8 cellular contexts compared by ENCODE assay signal in the genomic region with DNA sequence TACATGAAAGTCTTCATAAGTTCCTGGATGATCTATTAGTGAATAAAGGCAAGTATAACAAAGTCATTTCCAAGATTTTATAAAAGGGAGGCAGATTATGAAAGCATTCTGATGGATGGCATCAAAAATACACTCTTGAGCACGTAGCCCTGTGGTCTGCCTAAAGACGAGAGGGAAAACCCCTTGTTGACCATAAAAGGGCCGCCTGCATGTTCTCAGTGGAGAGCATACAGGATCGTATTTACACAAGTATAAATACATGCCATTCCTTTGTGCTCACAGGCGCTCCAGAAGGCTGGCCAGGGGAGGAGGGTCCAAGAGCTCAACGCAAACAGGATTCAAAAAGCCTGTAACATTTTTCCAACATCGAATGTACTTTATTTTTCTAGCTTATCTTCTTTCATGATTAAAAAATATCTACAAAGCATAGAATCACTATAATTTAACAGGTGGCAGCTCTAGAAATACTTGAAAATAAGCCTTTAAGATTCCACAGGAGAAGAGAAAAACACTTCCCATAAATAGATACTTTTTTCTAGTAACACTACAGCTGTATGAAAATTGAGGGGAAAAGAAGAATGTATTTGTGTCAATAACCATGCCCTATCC. TPM values are rescaled to one million over a fixed set of nuclear protein-coding genes. Genes with fewer than 3 reads are reported as not detected.
A peak's percentile ranks its signal among the peaks of the same experiment; 100 is the strongest.
DNase-seq lines count a peak whose midpoint lies in the region; ATAC-seq and TF ChIP-seq lines count a peak whose summit lies in the region.

No MANE protein-coding gene starts in this region.

- peaks cover 17% of the 10 kb centered on the region for H3K4me1 ChIP-seq in IMR-90 (ENCODE audit: control insufficient read depth, insufficient read depth, low read length)
- H3K4me1 ChIP-seq in upper lobe of left lung: peaks cover 4 to 18% (median 10%) of the 10 kb centered on the region in 4 donors

- H3K27me3 ChIP-seq in IMR-90 (ENCODE audit: control insufficient read depth, insufficient read depth, low read length) (no peaks in the 10 kb centered on the region), upper lobe of left lung (no peaks in the 10 kb centered on the region)

- no peaks in the 10 kb centered on the region for H3K9me3 ChIP-seq in IMR-90 (ENCODE audit: control insufficient read depth, insufficient read depth, low read length)
- H3K9me3 ChIP-seq in upper lobe of left lung: no peaks in the 10 kb centered on the region

- no peak overlapping the region for H2AFZ ChIP-seq in IMR-90 (replicated peaks; ENCODE audit: low read length, poor library complexity)

- H3K27ac ChIP-seq in IMR-90 (ENCODE audit: insufficient read depth, low read length): peak overlapping the region; percentile 62; the same call in 1 of the 2 replicates
- H3K27ac ChIP-seq in upper lobe of left lung: peak overlapping the region in 1 of 4 donors; percentile 23

- BruUV-seq in IMR-90 (replicated peaks; lab: Mats Ljungman, UMichigan): no TSS peak

- peak; percentile 22; the same call in 1 of the 2 replicates for TF ChIP-seq RAD21 in IMR-90 (IDR thresholded peaks at IDR 0.05; ENCODE audit: low read length)

- CTCF ChIA-PET in IMR-90 (lab: Yijun Ruan, JAX): interaction anchor here (0.7 kb wide), 1 partner anchor 162 kb away, joined by 3 read pairs; no protein-coding TSS in a partner anchor

- H2BK15ac ChIP-seq in IMR-90 (ENCODE audit: low read depth, low read length): no peak overlapping the region

- H3K9ac ChIP-seq in IMR-90 (ENCODE audit: low read depth, low read length): peak overlapping the region; percentile 46; the same call in 1 of the 2 replicates

- no peak overlapping the region for H3K4me3 ChIP-seq in IMR-90 (ENCODE audit: insufficient read depth, low read depth, low read length)
- H3K4me3 ChIP-seq in upper lobe of left lung: no peak overlapping the region

- TF ChIP-seq CTCF in IMR-90 (conservative IDR thresholded peaks at IDR 0.05; ENCODE audit: low read depth, low read length) (no peak), upper lobe of left lung (IDR thresholded peaks at IDR 0.05) (no peak)

- peak; percentile 97 for DNase-seq in IMR-90
- DNase-seq in amniotic epithelial cell (ENCODE audit: low read depth): peak; percentile 98
- DNase-seq in iPS-NIHi11 (ENCODE audit: low spot score): peak; percentile 61
- peak in 1 of 2 donors; percentile 75 for DNase-seq in upper lobe of left lung
- DNase-seq in inferior parietal cortex (ENCODE audit: extremely low spot score): no peak
- DNase-seq in NCI-H1436 (lab: John Stamatoyannopoulos, UW): no peak

- peaks cover 4 to 44% of the 10 kb centered on the region in 2 experiments for H3K79me1 ChIP-seq in IMR-90 (ENCODE audit: low read depth in 1 of 2, low read length in 2 of 2)

- H2BK120ac ChIP-seq in IMR-90 (ENCODE audit: low read depth, low read length): peak overlapping the region; percentile 52; the same call in 1 of the 2 replicates

- no peak overlapping the region for H3K56ac ChIP-seq in IMR-90 (ENCODE audit: extremely low read depth, insufficient read depth, low read length)

- no peaks in the 10 kb centered on the region for H4K20me1 ChIP-seq in IMR-90 (ENCODE audit: insufficient read depth, low read length)

- intact Hi-C loops in IMR-90 (cut with micrococcal nuclease): loop anchor here (1.0 kb wide), 1 partner anchor 648 kb away; no protein-coding TSS in a partner anchor

- peak overlapping the region; percentile 49 for H3K4me2 ChIP-seq in IMR-90 (ENCODE audit: low read depth, low read length)

- TF ChIP-seq EP300 in upper lobe of left lung (IDR thresholded peaks at IDR 0.05): peak in 1 of 4 donors; percentile 33

- peaks cover 5% of the 10 kb centered on the region; the same call in 1 of the 2 replicates for H3K9me1 ChIP-seq in IMR-90 (ENCODE audit: insufficient read depth, low read length)

- H3K14ac ChIP-seq in IMR-90 (replicated peaks; ENCODE audit: low read depth, low read length): no peak overlapping the region

- in situ Hi-C loops in IMR-90 (cut with MboI; ENCODE audit: low sequenced_read_pairs): no loop called here

- H3K18ac ChIP-seq in IMR-90 (ENCODE audit: low read depth, low read length): peak overlapping the region; percentile 39; the same call in 1 of the 2 replicates

- 0% methylated on average over 2 of the region's 7 CpGs; no CpG with 5 or more reads in 1 of the 2 experiments for WGBS in IMR-90 (ENCODE audit: extremely low coverage in 2 of 2, insufficient read length in 1 of 2), 2 experiments
- WGBS in upper lobe of left lung, 2 donors: 27 to 29% methylated on average over 7 of the region's 7 CpGs

- no peak overlapping the region; the same call in 1 of the 2 replicates for H2BK20ac ChIP-seq in IMR-90 (ENCODE audit: low read depth, low read length)

- no peak for TF ChIP-seq POLR2A in IMR-90 (IDR thresholded peaks at IDR 0.05; ENCODE audit: low read depth, low read length)
- no peak for TF ChIP-seq POLR2A in upper lobe of left lung (IDR thresholded peaks at IDR 0.05)

- H3K36me3 ChIP-seq in IMR-90 (ENCODE audit: control insufficient read depth, insufficient read depth, low read length) (no peaks in the 10 kb centered on the region), upper lobe of left lung (no peaks in the 10 kb centered on the region)

- H4K8ac ChIP-seq in IMR-90 (ENCODE audit: low read depth in 2 of 2, low read length in 2 of 2): peak overlapping the region in 1 of 2 experiments; percentile 74; a peak in 2 of 4 replicates

- no peak overlapping the region for H2AK5ac ChIP-seq in IMR-90 (ENCODE audit: low read depth, low read length)

- dilution Hi-C loops in IMR-90 (cut with HindIII; ENCODE audit: low sequenced_read_pairs, unreplicated experiment): no loop called here

- H3K4ac ChIP-seq in IMR-90 (ENCODE audit: low read depth, low read length): peak overlapping the region; percentile 30; the same call in 1 of the 2 replicates

- H2AK9ac ChIP-seq in IMR-90 (replicated peaks; ENCODE audit: low read depth, low read length, poor library complexity): no peak overlapping the region

- H3K23ac ChIP-seq in IMR-90 (ENCODE audit: low read depth, low read length): no peak overlapping the region

- no peak overlapping the region for H4K91ac ChIP-seq in IMR-90 (ENCODE audit: insufficient read depth, low read depth, low read length)

- POLR2A ChIA-PET in IMR-90 (lab: Charles Lee; ENCODE audit: unreplicated experiment): no interaction called here

- peak overlapping the region; percentile 91 for H2BK5ac ChIP-seq in IMR-90 (ENCODE audit: low read depth, low read length, poor library complexity, severe bottlenecking)

- no peak overlapping the region; the same call in 1 of the 2 replicates for H4K5ac ChIP-seq in IMR-90 (ENCODE audit: low read depth, low read length)

- ATAC-seq in IMR-90 (ENCODE audit: low read depth) (peak; percentile 93), upper lobe of left lung (ENCODE audit: low FRiP score in 2 of 2) (peak; percentile 45 to 85), GM21360 (IDR thresholded peaks at IDR 0.05; ENCODE audit: unreplicated experiment) (no peak), GM21619 (IDR thresholded peaks at IDR 0.05; ENCODE audit: unreplicated experiment) (no peak)

TF ChIP-seq in IMR-90, 13 proteins besides CTCF, POLR2A, EP300 and RAD21:
- no peak for TF ChIP-seq MAZ (IDR thresholded peaks at IDR 0.05; ENCODE audit: borderline replicate concordance, low read depth, low read length)
- TF ChIP-seq MXI1 (IDR thresholded peaks at IDR 0.05; ENCODE audit: borderline replicate concordance, low read depth, low read length): no peak
- TF ChIP-seq BHLHE40 (IDR thresholded peaks at IDR 0.05; ENCODE audit: low read depth, low read length): peak; percentile 66; the same call in 1 of the 2 replicates
- TF ChIP-seq, protein P1, sequence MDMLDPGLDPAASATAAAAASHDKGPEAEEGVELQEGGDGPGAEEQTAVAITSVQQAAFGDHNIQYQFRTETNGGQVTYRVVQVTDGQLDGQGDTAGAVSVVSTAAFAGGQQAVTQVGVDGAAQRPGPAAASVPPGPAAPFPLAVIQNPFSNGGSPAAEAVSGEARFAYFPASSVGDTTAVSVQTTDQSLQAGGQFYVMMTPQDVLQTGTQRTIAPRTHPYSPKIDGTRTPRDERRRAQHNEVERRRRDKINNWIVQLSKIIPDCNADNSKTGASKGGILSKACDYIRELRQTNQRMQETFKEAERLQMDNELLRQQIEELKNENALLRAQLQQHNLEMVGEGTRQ (IDR thresholded peaks at IDR 0.05; ENCODE audit: low read depth, low read length): no peak
- TF ChIP-seq SMC3 (IDR thresholded peaks at IDR 0.05; ENCODE audit: low read depth, low read length): no peak
- no peak for TF ChIP-seq RCOR1 (IDR thresholded peaks at IDR 0.05; ENCODE audit: insufficient replicate concordance, low read length)
- no peak for TF ChIP-seq NFE2L2 (IDR thresholded peaks at IDR 0.05; ENCODE audit: low read depth, low read length)
- peak; percentile 7; the same call in 1 of the 2 replicates for TF ChIP-seq MAFK (IDR thresholded peaks at IDR 0.05; ENCODE audit: low read depth, low read length)
- no peak for TF ChIP-seq CEBPB (IDR thresholded peaks at IDR 0.05; ENCODE audit: low read depth, low read length)
- TF ChIP-seq CHD1 (IDR thresholded peaks at IDR 0.05; ENCODE audit: low read depth, low read length): no peak; the same call in 1 of the 2 replicates
- no peak for TF ChIP-seq RFX5 (IDR thresholded peaks at IDR 0.05; ENCODE audit: low read depth, low read length)
- peak; percentile 48; the same call in 1 of the 2 replicates for TF ChIP-seq FOS (IDR thresholded peaks at IDR 0.05; ENCODE audit: low read depth, low read length)
- TF ChIP-seq, protein P2, sequence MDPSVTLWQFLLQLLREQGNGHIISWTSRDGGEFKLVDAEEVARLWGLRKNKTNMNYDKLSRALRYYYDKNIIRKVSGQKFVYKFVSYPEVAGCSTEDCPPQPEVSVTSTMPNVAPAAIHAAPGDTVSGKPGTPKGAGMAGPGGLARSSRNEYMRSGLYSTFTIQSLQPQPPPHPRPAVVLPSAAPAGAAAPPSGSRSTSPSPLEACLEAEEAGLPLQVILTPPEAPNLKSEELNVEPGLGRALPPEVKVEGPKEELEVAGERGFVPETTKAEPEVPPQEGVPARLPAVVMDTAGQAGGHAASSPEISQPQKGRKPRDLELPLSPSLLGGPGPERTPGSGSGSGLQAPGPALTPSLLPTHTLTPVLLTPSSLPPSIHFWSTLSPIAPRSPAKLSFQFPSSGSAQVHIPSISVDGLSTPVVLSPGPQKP (IDR thresholded peaks at IDR 0.05; ENCODE audit: borderline replicate concordance, low read depth, low read length): no peak

RNA-seq across cellular contexts. Expression of a gene that starts 29.6 kb away (rescaled TPM):
- total RNA-seq in IMR-90 (2012; rRNA removed) (90.7 and 105 TPM in 2 replicates), upper lobe of left lung (10 to 100 TPM; 14.4 to 39.9 (median 28.5) TPM)
- polyA plus RNA-seq in IMR-90 (2012; rRNA removed): 15.6 and 19.8 TPM in 2 replicates
- 4.4 and 11.0 TPM in 2 replicates for polyA plus RNA-seq in IMR-90 (2012; cell fraction: cytosol; rRNA removed)
- 13.5 and 32.1 TPM in 2 replicates for polyA plus RNA-seq in IMR-90 (2012; cell fraction: nucleus; rRNA removed; ENCODE audit: low replicate concordance)

Comparison
In these comparisons a context has a peak if more than half of its experiments do, and no peak if none do; other contexts are left out.
1. ATAC-seq: peak in IMR-90 (single experiment) and upper lobe of left lung (2 of 2); none in GM21360 (single experiment) and GM21619 (single experiment).
2. DNase-seq: peak in IMR-90 (single experiment), amniotic epithelial cell (single experiment) and iPS-NIHi11 (single experiment); none in inferior parietal cortex (single experiment) and NCI-H1436 (single experiment).